25 cellular contexts compared by ENCODE assay signal in the genomic region with DNA sequence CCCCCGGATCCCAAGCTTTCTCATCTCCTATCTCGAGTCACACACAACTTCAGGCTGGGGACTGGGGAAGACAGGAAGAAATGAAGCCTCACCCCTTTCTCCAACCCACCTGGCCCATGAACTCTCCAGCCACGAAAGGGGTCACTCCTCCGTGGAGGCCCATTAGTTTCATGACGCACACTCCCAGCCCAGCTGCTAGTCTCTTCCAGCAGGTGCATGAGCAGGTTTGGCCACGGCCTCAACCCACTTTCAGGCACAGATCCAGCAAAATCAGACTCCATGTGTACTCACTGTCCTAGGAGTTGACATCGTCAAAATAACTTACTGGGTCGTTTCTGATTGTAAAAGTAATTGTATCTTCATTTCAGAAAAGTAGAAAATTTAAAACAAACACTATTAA.
"Had no signal": no experiment of that assay in that cellular context is flagged by ENCODE, and none has a peak within 500 bp of the region (broad histone marks: within the 10 kb centered on the region; RNA-seq: fewer than 3 reads in every experiment).

No MANE protein-coding gene starts in this region.

- H3K27me3 Mint-ChIP-seq: dendritic cell treated with granulocyte-macrophage colony-stimulating factor and Interleukin-4, amounts not matched to agents 40 ng/mL and 50 ng/mL, for 4 days had no signal

- H3K4me1 Mint-ChIP-seq: endodermal cell; memory B cell; naive thymus-derived CD4-positive, alpha-beta T cell; stimulated activated memory B cell treated with anti-CD40 and anti-IgM and Interleukin-4, amounts not matched to agents 10 μg/mL and 1 μg/mL and 100 μg/mL, for 72 hours had no signal

- H3K27ac ChIP-seq: epithelial cell of prostate, gastrocnemius medialis, ovary, psoas muscle, skin epidermis, spleen, thoracic aorta, tibial nerve, upper lobe of left lung had no signal

- H3K4me3 Mint-ChIP-seq: dendritic cell treated with granulocyte-macrophage colony-stimulating factor and Interleukin-4, amounts not matched to agents 40 ng/mL and 50 ng/mL, for 4 days; endodermal cell; memory B cell; naive thymus-derived CD4-positive, alpha-beta T cell; stimulated activated memory B cell treated with anti-CD40 and anti-IgM and Interleukin-4, amounts not matched to agents 10 μg/mL and 1 μg/mL and 100 μg/mL, for 72 hours had no signal

- H3K36me3 ChIP-seq: gastrocnemius medialis, ovary, spleen, thoracic aorta, upper lobe of left lung had no signal

- H3K36me3 Mint-ChIP-seq: memory B cell; naive thymus-derived CD4-positive, alpha-beta T cell; stimulated activated memory B cell treated with anti-CD40 and anti-IgM and Interleukin-4, amounts not matched to agents 10 μg/mL and 1 μg/mL and 100 μg/mL, for 72 hours had no signal

- H3K4me1 ChIP-seq: gastrocnemius medialis, psoas muscle, spleen, upper lobe of left lung had no signal

- H3K9me3 Mint-ChIP-seq: dendritic cell treated with granulocyte-macrophage colony-stimulating factor and Interleukin-4, amounts not matched to agents 40 ng/mL and 50 ng/mL, for 4 days; endodermal cell; memory B cell; stimulated activated memory B cell treated with anti-CD40 and anti-IgM and Interleukin-4, amounts not matched to agents 10 μg/mL and 1 μg/mL and 100 μg/mL, for 72 hours had no signal

- H3K4me3 ChIP-seq: gastrocnemius medialis, lung, ovary, psoas muscle, skin epidermis, spleen, thoracic aorta, tibial nerve, upper lobe of left lung had no signal

- H3K27me3 ChIP-seq: gastrocnemius medialis, ovary, spleen, tibial nerve, upper lobe of left lung had no signal

- H3K9me3 ChIP-seq: gastrocnemius medialis, ovary, psoas muscle, spleen, thoracic aorta, tibial nerve, upper lobe of left lung had no signal

- ATAC-seq: esophagus mucosa; gastrocnemius medialis; left lobe of liver; naive thymus-derived CD4-positive, alpha-beta T cell; psoas muscle; right cardiac atrium; stimulated activated memory B cell treated with anti-CD40 and anti-IgM and Interleukin-4, amounts not matched to agents 10 μg/mL and 1 μg/mL and 100 μg/mL, for 72 hours; stimulated activated naive CD8-positive, alpha-beta T cell treated with anti-CD3 and anti-CD28 coated beads, Interleukin-15, Interleukin-2, amounts not matched to agents 100 U/mL and 50 U/mL, for 24 hours had no signal

- H3K27ac Mint-ChIP-seq: dendritic cell treated with granulocyte-macrophage colony-stimulating factor and Interleukin-4, amounts not matched to agents 40 ng/mL and 50 ng/mL, for 4 days; endodermal cell; memory B cell; naive thymus-derived CD4-positive, alpha-beta T cell; stimulated activated memory B cell treated with anti-CD40 and anti-IgM and Interleukin-4, amounts not matched to agents 10 μg/mL and 1 μg/mL and 100 μg/mL, for 72 hours had no signal

- DNase-seq: effector CD8-positive, alpha-beta T cell; endodermal cell; foreskin fibroblast; gastrocnemius medialis; head of caudate nucleus; naive thymus-derived CD4-positive, alpha-beta T cell; occipital lobe; ovary; psoas muscle; right cardiac atrium; spleen; stimulated activated CD4-positive, alpha-beta T cell treated with anti-CD3 and anti-CD28 coated beads, Interleukin-4, amount 100 ng/mL, for 4 hours; stimulated activated naive CD8-positive, alpha-beta T cell treated with anti-CD3 and anti-CD28 coated beads, Interleukin-15, Interleukin-2, amounts not matched to agents 100 U/mL and 50 U/mL, for 24 hours; substantia nigra; upper lobe of left lung had no signal
